In genomic region chr12:49644620-49644994, GRCh38 we compare ENCODE assay signal across 8 cellular contexts. TPM values are rescaled to one million over a fixed set of nuclear protein-coding genes. Genes with fewer than 3 reads are reported as not detected.
A peak's percentile ranks its signal among the peaks of the same experiment; 100 is the strongest.
DNase-seq lines count a peak whose midpoint lies in the region; ATAC-seq and TF ChIP-seq lines count a peak whose summit lies in the region.

No MANE protein-coding gene starts in this region.

- peak overlapping the region in 9 of 11 experiments; percentile 10 to 66 (median 49); a peak in 15 of 22 replicates for H3K9ac ChIP-seq in BLaER1 treated with 17β-estradiol and CSF1 and Interleukin-3, amounts not matched to agents 10 nM and 100 nM

- peak overlapping the region; percentile 67 for H3K27ac Mint-ChIP-seq in activated CD4-positive, alpha-beta memory T cell treated with anti-CD3 and anti-CD28 coated beads, Interleukin-2, amount 10 ng/mL, durations not matched to agents 7 days and 5 days

- DNase-seq in HAP-1 (ENCODE audit: low spot score in 2 of 2) (peak; percentile 58 to 81), NCI-H748 (lab: John Stamatoyannopoulos, UW; ENCODE audit: unreplicated experiment) (peak; percentile 54), dorsolateral prefrontal cortex (peak; percentile 78 to 92 (median 86)), lung (ENCODE audit: low spot score) (peak; percentile 72)
- peak; percentile 83 for DNase-seq in activated CD4-positive, alpha-beta memory T cell treated with anti-CD3 and anti-CD28 coated beads, Interleukin-2, amount 10 ng/mL, durations not matched to agents 7 days and 5 days
- peak; percentile 69 for DNase-seq in stimulated activated CD8-positive, alpha-beta memory T cell treated with anti-CD3 and anti-CD28 coated beads, Interleukin-15, amount 100 ng/mL, for 1 hour (ENCODE audit: low read depth)

- POLR2A ChIA-PET in activated CD4-positive, alpha-beta memory T cell treated with anti-CD3 and anti-CD28 coated beads, Interleukin-2, amount 10 ng/mL, durations not matched to agents 7 days and 5 days (lab: Charles Lee) = interaction anchor here (0.6 to 4.4 kb wide), 4 partner anchors 19 to 97 kb away, joined by 3 to 38 read pairs (median 5); partner anchors contain the start of genes FMNL3 and TMBIM6

- in situ Hi-C loops in HAP-1 (cut with MboI; ENCODE audit: low sequenced_read_pairs) = loop anchor here (5.0 kb wide), 1 partner anchor 63 kb away; the partner anchor contains the start of gene FMNL3

- peaks cover 25% of the 10 kb centered on the region for H3K36me3 Mint-ChIP-seq in activated CD4-positive, alpha-beta memory T cell treated with anti-CD3 and anti-CD28 coated beads, Interleukin-2, amount 10 ng/mL, durations not matched to agents 7 days and 5 days (ENCODE audit: low read depth)

- H3K4me2 ChIP-seq in BLaER1 treated with 17β-estradiol and CSF1 and Interleukin-3, amounts not matched to agents 10 nM and 100 nM = peak overlapping the region; percentile 36 to 80 (median 65)

- peaks cover 0 to 28% (median 0%) of the 10 kb centered on the region in 11 experiments; a peak in 5 of 22 replicates for H4K20me1 ChIP-seq in BLaER1 treated with 17β-estradiol and CSF1 and Interleukin-3, amounts not matched to agents 10 nM and 100 nM

- H3K4me3 Mint-ChIP-seq in activated CD4-positive, alpha-beta memory T cell treated with anti-CD3 and anti-CD28 coated beads, Interleukin-2, amount 10 ng/mL, durations not matched to agents 7 days and 5 days = no peak overlapping the region

- H3K27me3 Mint-ChIP-seq in activated CD4-positive, alpha-beta memory T cell treated with anti-CD3 and anti-CD28 coated beads, Interleukin-2, amount 10 ng/mL, durations not matched to agents 7 days and 5 days = no peaks in the 10 kb centered on the region

- H3K9me3 ChIP-seq in BLaER1 treated with 17β-estradiol and CSF1 and Interleukin-3, amounts not matched to agents 10 nM and 100 nM (replicated peaks in 1 of 11) = no peaks in the 10 kb centered on the region
- no peaks in the 10 kb centered on the region for H3K9me3 ChIP-seq in HAP-1
- H3K9me3 ChIP-seq in lung (ENCODE audit: control insufficient read depth in 2 of 2, insufficient read depth in 1 of 2, low read length in 1 of 2) = no peaks in the 10 kb centered on the region

- TF ChIP-seq CTCF in dorsolateral prefrontal cortex (IDR thresholded peaks at IDR 0.05 in 54 of 56, conservative IDR thresholded peaks at IDR 0.05 in 2 of 56; ENCODE audit: low read depth in 1 of 56, partially characterized antibody in 56 of 56) (peak; percentile 80 to 99 (median 96)), lung (IDR thresholded peaks at IDR 0.05; ENCODE audit: control extremely low read depth, extremely low read depth) (peak; percentile 97)

- H3K4me1 Mint-ChIP-seq in activated CD4-positive, alpha-beta memory T cell treated with anti-CD3 and anti-CD28 coated beads, Interleukin-2, amount 10 ng/mL, durations not matched to agents 7 days and 5 days = peaks cover 24% of the 10 kb centered on the region

- H3K27me3 ChIP-seq in BLaER1 treated with 17β-estradiol and CSF1 and Interleukin-3, amounts not matched to agents 10 nM and 100 nM = no peaks in the 10 kb centered on the region
- H3K27me3 ChIP-seq in HAP-1 (ENCODE audit: low read depth) = no peaks in the 10 kb centered on the region
- H3K27me3 ChIP-seq in dorsolateral prefrontal cortex = no peaks in the 10 kb centered on the region
- H3K27me3 ChIP-seq in lung (ENCODE audit: control insufficient read depth, insufficient read depth) = no peaks in the 10 kb centered on the region

- 2% methylated on average over 2 of the region's 2 CpGs for WGBS in lung, 2 donors

- peaks cover 39 to 55% (median 53%) of the 10 kb centered on the region in 10 experiments for H3K4me1 ChIP-seq in BLaER1 treated with 17β-estradiol and CSF1 and Interleukin-3, amounts not matched to agents 10 nM and 100 nM
- H3K4me1 ChIP-seq in HAP-1 (no peaks in the 10 kb centered on the region), lung (ENCODE audit: control insufficient read depth in 2 of 2, insufficient read depth in 2 of 2, low read length in 2 of 2) (peaks cover 0 to 21% of the 10 kb centered on the region in 2 donors)

- peak overlapping the region in 7 of 11 experiments; percentile 10 to 62 (median 40); a peak in 12 of 22 replicates for H3K27ac ChIP-seq in BLaER1 treated with 17β-estradiol and CSF1 and Interleukin-3, amounts not matched to agents 10 nM and 100 nM
- peak overlapping the region in 53 of 59 donors; percentile 2 to 84 (median 59) for H3K27ac ChIP-seq in dorsolateral prefrontal cortex
- peak overlapping the region in 1 of 2 donors; percentile 13 for H3K27ac ChIP-seq in lung (ENCODE audit: low read depth in 1 of 2, low read length in 1 of 2)

- CTCF ChIA-PET in activated CD4-positive, alpha-beta memory T cell treated with anti-CD3 and anti-CD28 coated beads, Interleukin-2, amount 10 ng/mL, durations not matched to agents 7 days and 5 days (lab: Charles Lee) = interaction anchor here (0.6 to 16.9 kb wide), 18 partner anchors 9 to 648 kb away, joined by 3 to 372 read pairs (median 4); partner anchors contain the start of genes FMNL3, PRPF40B and TMBIM6

- intact Hi-C loops in dorsolateral prefrontal cortex (cut with DNase I) = loop anchor here (1.0 to 2.0 kb wide), 2 partner anchors 28 to 63 kb away; partner anchors contain the start of gene FMNL3 (in 2 of the 2)

- no peaks in the 10 kb centered on the region for H3K9me3 Mint-ChIP-seq in activated CD4-positive, alpha-beta memory T cell treated with anti-CD3 and anti-CD28 coated beads, Interleukin-2, amount 10 ng/mL, durations not matched to agents 7 days and 5 days

- H3K4me3 ChIP-seq in BLaER1 treated with 17β-estradiol and CSF1 and Interleukin-3, amounts not matched to agents 10 nM and 100 nM = no peak overlapping the region
- H3K4me3 ChIP-seq in HAP-1 (no peak overlapping the region), dorsolateral prefrontal cortex (no peak overlapping the region), lung (no peak overlapping the region)

- no peak for ATAC-seq in lung (ENCODE audit: insufficient read depth, low FRiP score)
- ATAC-seq in HG02870 (IDR thresholded peaks at IDR 0.05; ENCODE audit: unreplicated experiment) = no peak

- peaks cover 33 to 77% (median 67%) of the 10 kb centered on the region in 11 experiments; a peak in 21 of 22 replicates for H3K36me3 ChIP-seq in BLaER1 treated with 17β-estradiol and CSF1 and Interleukin-3, amounts not matched to agents 10 nM and 100 nM
- H3K36me3 ChIP-seq in HAP-1 (replicated peaks) (peaks cover 13% of the 10 kb centered on the region), lung (ENCODE audit: control insufficient read depth in 2 of 2, insufficient read depth in 2 of 2, low read length in 2 of 2) (peaks cover 0 to 50% of the 10 kb centered on the region in 2 donors)

RNA-seq across cellular contexts. Expression of gene PRPF40B, which starts 21.2 kb away (rescaled TPM):
- total RNA-seq in activated CD4-positive, alpha-beta memory T cell treated with anti-CD3 and anti-CD28 coated beads, Interleukin-2, amount 10 ng/mL, durations not matched to agents 7 days and 5 days = 1 to 10 TPM; 8.0 to 8.7 TPM
- 10 to 100 TPM; 31.6 to 78.4 (median 47.7) TPM for total RNA-seq in dorsolateral prefrontal cortex
- total RNA-seq in lung = 10 to 100 TPM; 15.8 to 20.0 TPM
- 10 to 100 TPM; 10.0 to 18.3 TPM for polyA plus RNA-seq in lung

RNA-seq across cellular contexts. Expression of gene FAM186B, which starts 39.2 kb away (rescaled TPM):
- total RNA-seq in activated CD4-positive, alpha-beta memory T cell treated with anti-CD3 and anti-CD28 coated beads, Interleukin-2, amount 10 ng/mL, durations not matched to agents 7 days and 5 days = not detected
- total RNA-seq in dorsolateral prefrontal cortex (1 to 10 TPM in 1 of 120 experiments, under 1 TPM in 65, not detected in 54; 0.14 to 1.2 (median 0.31) TPM), lung (under 1 TPM; 0.54 to 0.80 TPM)
- polyA plus RNA-seq in lung = under 1 TPM; 0.17 to 0.31 TPM
